In the genomic region with DNA sequence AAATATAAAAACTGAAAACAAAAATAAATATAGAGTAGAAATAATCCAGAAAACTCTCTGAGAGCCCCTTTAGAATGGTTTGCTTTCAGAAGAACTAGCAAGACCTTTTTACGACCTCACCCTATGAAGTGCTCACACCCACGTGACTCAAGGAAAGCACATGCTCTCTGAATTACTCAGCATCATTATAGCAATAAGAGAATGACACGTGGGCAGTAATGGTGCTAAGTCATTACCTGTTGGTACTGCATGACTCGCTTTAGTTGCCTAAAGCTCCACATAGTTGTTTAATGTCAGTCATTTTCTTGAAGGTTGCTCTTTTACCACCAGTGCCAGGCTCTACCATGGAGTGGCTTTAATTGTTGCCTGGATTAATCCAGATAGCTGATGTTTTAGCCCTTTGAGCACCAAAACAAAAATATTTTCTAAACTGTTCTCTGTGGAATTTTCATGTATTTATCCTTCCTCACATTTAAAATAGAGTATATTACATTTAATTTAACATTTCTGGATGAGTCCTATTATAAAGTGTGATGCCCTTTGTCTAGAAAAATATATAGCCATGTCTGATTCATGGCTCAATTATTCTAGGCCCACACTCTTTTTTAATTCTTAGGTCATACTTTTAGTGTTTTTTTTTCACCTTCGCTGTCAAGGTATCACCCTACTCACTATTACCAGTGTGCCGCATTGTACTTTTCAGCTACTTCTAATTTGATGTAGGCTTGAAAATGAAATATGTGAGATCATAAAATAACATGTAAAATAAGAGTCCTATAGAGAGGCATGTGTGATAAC, we compare ENCODE assay signal across 10 cellular contexts. TPM values are rescaled to one million over a fixed set of nuclear protein-coding genes. Genes with fewer than 3 reads are reported as not detected.
A peak's percentile ranks its signal among the peaks of the same experiment; 100 is the strongest.
DNase-seq lines count a peak whose midpoint lies in the region; ATAC-seq and TF ChIP-seq lines count a peak whose summit lies in the region.
"Had no signal": no experiment of that assay in that cellular context is flagged by ENCODE, and none has a peak within 500 bp of the region (broad histone marks: within the 10 kb centered on the region; RNA-seq: fewer than 3 reads in every experiment).

No MANE protein-coding gene starts in this region.

- no peak overlapping the region for H3K4me3 Mint-ChIP-seq in nephron progenitor cell
- H3K4me3 Mint-ChIP-seq: WTC11 had no signal

- no peak overlapping the region for H2AFZ ChIP-seq in osteoblast (ENCODE audit: low read length)

- H3K79me2 ChIP-seq in osteoblast (ENCODE audit: insufficient read depth, low read length) = no peaks in the 10 kb centered on the region

- no peak overlapping the region for H3K4me3 ChIP-seq in osteoblast (ENCODE audit: insufficient read depth, low read length)
- H3K4me3 ChIP-seq: coronary artery, lung had no signal

- peaks cover 6% of the 10 kb centered on the region for H3K27me3 Mint-ChIP-seq in nephron progenitor cell (ENCODE audit: low read depth, poor library complexity)

- H3K4me1 Mint-ChIP-seq in nephron progenitor cell = peaks cover 36% of the 10 kb centered on the region
- H3K4me1 Mint-ChIP-seq: WTC11 had no signal

- no peaks in the 10 kb centered on the region for H3K36me3 Mint-ChIP-seq in nephron progenitor cell (ENCODE audit: low read depth)
- H3K36me3 Mint-ChIP-seq: WTC11 had no signal

- H3K36me3 ChIP-seq in osteoblast (ENCODE audit: insufficient read depth, low read length) = no peaks in the 10 kb centered on the region

- no peaks in the 10 kb centered on the region for H3K9me3 ChIP-seq in osteoblast (ENCODE audit: low read depth, low read length)

- H3K4me1 ChIP-seq in osteoblast (ENCODE audit: insufficient read depth, low read length) = peaks cover 64% of the 10 kb centered on the region

- peak overlapping the region; percentile 96 for H3K27ac ChIP-seq in osteoblast (ENCODE audit: low read depth, low read length)
- H3K27ac ChIP-seq: coronary artery had no signal

- TF ChIP-seq CTCF in osteoblast (IDR thresholded peaks at IDR 0.05; ENCODE audit: extremely low read depth, low read depth, low read length) (no peak), nephron progenitor cell (IDR thresholded peaks at IDR 0.05) (no peak)

- DNase-seq in EH (ENCODE audit: low read depth) = peak; percentile 80
- peak; percentile 62 for DNase-seq in astrocyte of the hippocampus (ENCODE audit: low read depth, low spot score)
- DNase-seq in osteoblast (ENCODE audit: insufficient read length, low spot score, missing footprints) = peak; percentile 89
- DNase-seq in nephron progenitor cell = no peak
- DNase-seq in Kasumi-1 (lab: John Stamatoyannopoulos, UW) = no peak

- H3K27ac Mint-ChIP-seq in nephron progenitor cell = no peak overlapping the region
- H3K27ac Mint-ChIP-seq: WTC11 had no signal

- H4K20me1 ChIP-seq in osteoblast (ENCODE audit: insufficient read depth, low read length) = no peaks in the 10 kb centered on the region

- ATAC-seq in HG02610 (IDR thresholded peaks at IDR 0.05; ENCODE audit: unreplicated experiment) (peak; percentile 60), GM19397 (IDR thresholded peaks at IDR 0.05; ENCODE audit: unreplicated experiment) (no peak)
- ATAC-seq: WTC11 had no signal

- peaks cover 7% of the 10 kb centered on the region for H3K9me3 Mint-ChIP-seq in nephron progenitor cell

- H3K4me2 ChIP-seq in osteoblast (ENCODE audit: insufficient read depth, low read length) = peak overlapping the region; percentile 45

- no peaks in the 10 kb centered on the region for H3K27me3 ChIP-seq in osteoblast (ENCODE audit: insufficient read depth, low read length)

RNA-seq across cellular contexts. Expression of gene THSD1, which starts 56.8 kb away (rescaled TPM):
- 14.1 and 18.3 TPM in 2 replicates for total RNA-seq in osteoblast

Comparison
In these comparisons a context has a peak if more than half of its experiments do, and no peak if none do; other contexts are left out.
1. DNase-seq: peak in EH (single experiment), astrocyte of the hippocampus (single experiment) and osteoblast (single experiment); none in nephron progenitor cell (single experiment) and Kasumi-1 (0 of 2).